Comparison of ENCODE assay signal across 1 cellular context in the genomic region with DNA sequence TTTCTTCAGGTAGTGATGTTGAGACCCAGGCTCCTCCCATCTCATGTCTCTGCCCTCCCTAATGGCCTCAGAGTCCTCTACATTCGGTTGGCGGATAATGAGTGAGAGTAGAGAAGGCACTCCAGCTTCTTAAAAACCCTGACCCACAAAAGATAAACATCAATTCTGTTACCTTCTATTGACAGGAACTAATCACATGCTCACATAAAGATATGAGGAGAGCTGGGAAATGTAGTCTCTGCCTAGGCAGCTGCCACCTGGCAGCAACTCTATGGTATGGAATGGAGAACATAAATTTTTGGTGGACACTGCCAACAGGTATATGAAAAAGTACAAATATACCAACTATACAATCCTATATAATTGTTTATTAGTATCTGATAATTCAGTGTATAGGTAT.
TF ChIP-seq lines count a peak whose summit lies in the region.

No MANE protein-coding gene starts in this region.

TF ChIP-seq in A549, 52 proteins besides CTCF, POLR2A, EP300 and RAD21 (continued from another document):
- no peak for TF ChIP-seq PHF8 (IDR thresholded peaks at IDR 0.05; ENCODE audit: borderline replicate concordance, low read depth)
- no peak for TF ChIP-seq GATA3 (IDR thresholded peaks at IDR 0.05; ENCODE audit: borderline replicate concordance)
- TF ChIP-seq, protein P1, sequence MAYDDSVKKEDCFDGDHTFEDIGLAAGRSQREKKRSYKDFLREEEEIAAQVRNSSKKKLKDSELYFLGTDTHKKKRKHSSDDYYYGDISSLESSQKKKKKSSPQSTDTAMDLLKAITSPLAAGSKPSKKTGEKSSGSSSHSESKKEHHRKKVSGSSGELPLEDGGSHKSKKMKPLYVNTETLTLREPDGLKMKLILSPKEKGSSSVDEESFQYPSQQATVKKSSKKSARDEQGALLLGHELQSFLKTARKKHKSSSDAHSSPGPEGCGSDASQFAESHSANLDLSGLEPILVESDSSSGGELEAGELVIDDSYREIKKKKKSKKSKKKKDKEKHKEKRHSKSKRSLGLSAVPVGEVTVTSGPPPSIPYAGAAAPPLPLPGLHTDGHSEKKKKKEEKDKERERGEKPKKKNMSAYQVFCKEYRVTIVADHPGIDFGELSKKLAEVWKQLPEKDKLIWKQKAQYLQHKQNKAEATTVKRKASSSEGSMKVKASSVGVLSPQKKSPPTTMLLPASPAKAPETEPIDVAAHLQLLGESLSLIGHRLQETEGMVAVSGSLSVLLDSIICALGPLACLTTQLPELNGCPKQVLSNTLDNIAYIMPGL (CRISPR knock-in tag; IDR thresholded peaks at IDR 0.05; ENCODE audit: borderline replicate concordance) = no peak
- no peak for TF ChIP-seq CEBPB (IDR thresholded peaks at IDR 0.05)
